ENCODE assay signal across 18 cellular contexts in the genomic region with DNA sequence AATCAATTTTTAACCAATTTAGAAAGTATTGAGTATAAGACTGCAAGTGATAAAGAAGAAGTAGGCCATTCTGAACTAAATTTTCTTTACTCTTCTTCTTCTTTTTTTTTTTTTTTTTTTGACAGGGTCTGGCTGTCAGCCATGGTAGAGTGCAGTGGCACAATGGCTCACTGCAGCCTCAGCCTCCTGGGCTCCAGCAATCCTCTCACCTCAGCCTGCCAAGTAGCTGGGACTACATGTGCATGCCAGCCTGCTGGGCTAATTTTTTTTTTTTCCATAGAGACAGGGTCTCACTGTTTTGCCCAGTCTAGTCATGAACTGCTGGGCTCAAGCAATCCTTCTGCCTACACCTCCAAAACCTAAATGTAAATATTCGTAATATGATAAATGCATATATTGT.
"Had no signal": no experiment of that assay in that cellular context is flagged by ENCODE, and none has a peak within 500 bp of the region (broad histone marks: within the 10 kb centered on the region; RNA-seq: fewer than 3 reads in every experiment).

No MANE protein-coding gene starts in this region.

- DNase-seq: activated CD4-positive, alpha-beta T cell treated with anti-CD3 and anti-CD28 coated beads, Interleukin-2, amount 50 U/mL, for 1 hour; activated CD8-positive, alpha-beta memory T cell treated with anti-CD3 and anti-CD28 coated beads for 24 hours; activated CD8-positive, alpha-beta memory T cell treated with anti-CD3 and anti-CD28 coated beads, Interleukin-2, amount 50 U/mL, for 48 hours; activated gamma-delta T cell; activated T-cell treated with anti-CD3 and anti-CD28 coated beads, Interleukin-2, amount 50 U/mL, for 72 hours; head of caudate nucleus; sigmoid colon; spleen; stimulated activated CD4-positive, alpha-beta T cell treated with anti-CD3 and anti-CD28 coated beads, Interleukin-4, amount 100 ng/mL, for 4 hours; T1000; upper lobe of left lung had no signal

- H3K4me1 ChIP-seq: ascending aorta, parathyroid adenoma, sigmoid colon, spleen, upper lobe of left lung had no signal

- ATAC-seq: activated CD4-positive, CD25-positive, alpha-beta regulatory T cell treated with anti-CD3 and anti-CD28 coated beads, Interleukin-2, amount 50 U/mL, for 24 hours; activated T-cell treated with anti-CD3 and anti-CD28 coated beads, Interleukin-2, amount 50 U/mL, for 72 hours; stimulated activated memory B cell treated with anti-CD40 and anti-IgM and Interleukin-4, amounts not matched to agents 10 μg/mL and 1 μg/mL and 100 μg/mL, for 72 hours had no signal

- H3K9me3 ChIP-seq: ascending aorta, sigmoid colon, thoracic aorta, upper lobe of left lung had no signal

- H3K27me3 ChIP-seq: ascending aorta, sigmoid colon, spleen, upper lobe of left lung had no signal

- H3K27ac ChIP-seq: ascending aorta, coronary artery, parathyroid adenoma, sigmoid colon, spleen, thoracic aorta, upper lobe of left lung had no signal

- H3K36me3 ChIP-seq: ascending aorta, sigmoid colon, spleen, thoracic aorta, upper lobe of left lung had no signal

- H3K4me3 ChIP-seq: ascending aorta, coronary artery, lung, sigmoid colon, spleen, thoracic aorta, upper lobe of left lung had no signal
